Comparison of ENCODE assay signal across 18 cellular contexts in genomic region chr7:2997014-2997413, GRCh38. TPM values are rescaled to one million over a fixed set of nuclear protein-coding genes. Genes with fewer than 3 reads are reported as not detected.
DNase-seq lines count a peak whose midpoint lies in the region; ATAC-seq and TF ChIP-seq lines count a peak whose summit lies in the region.
"Had no signal": no experiment of that assay in that cellular context is flagged by ENCODE, and none has a peak within 500 bp of the region (broad histone marks: within the 10 kb centered on the region; RNA-seq: fewer than 3 reads in every experiment).

No MANE protein-coding gene starts in this region.

- H3K27ac Mint-ChIP-seq in natural killer cell (peak overlapping the region; percentile 75 to 76), GM23338 (no peak overlapping the region)
- H3K27ac Mint-ChIP-seq in natural killer cell treated with Interleukin-12 subunit alpha and Interleukin-12 subunit beta and Interleukin-15 and Interleukin-18, amount 100 ng/mL, for 72 hours: peak overlapping the region in 1 of 2 donors; percentile 68
- H3K27ac Mint-ChIP-seq in naive thymus-derived CD8-positive, alpha-beta T cell: peak overlapping the region in 8 of 10 donors; percentile 35 to 83 (median 68)

- H3K27ac ChIP-seq in GM23338 (ENCODE audit: low read depth): no peak overlapping the region
- H3K27ac ChIP-seq: 22Rv1, BLaER1 had no signal

- DNase-seq in NCI-H2171 treated with DMSO at 0.1 percent for 48 hours (lab: John Stamatoyannopoulos, UW) (peak; percentile 19), NCI-H2171 (lab: John Stamatoyannopoulos, UW) (no peak), natural killer cell (no peak), GM23338 (ENCODE audit: low spot score) (no peak), dedifferentiated amniotic fluid mesenchymal stem cell (ENCODE audit: extremely low spot score) (no peak)
- DNase-seq in natural killer cell treated with Interleukin-12 subunit alpha and Interleukin-12 subunit beta and Interleukin-15 and Interleukin-18, amount 100 ng/mL, for 72 hours (ENCODE audit: low spot score): no peak
- DNase-seq in naive thymus-derived CD8-positive, alpha-beta T cell: no peak
- DNase-seq: DMS153, KBM-7, NCI-H1436, NCI-H2029, NCI-H510A, NCI-H774, RPMI8226, SIG-M5 had no signal

- H3K79me2 ChIP-seq in GM23338 (replicated peaks; ENCODE audit: insufficient read depth): peaks cover 3% of the 10 kb centered on the region; the same call in 1 of the 2 replicates

- no peak overlapping the region for H3K4me3 ChIP-seq in GM23338
- H3K4me3 ChIP-seq: BLaER1 had no signal

- H3K9me3 Mint-ChIP-seq in natural killer cell (no peaks in the 10 kb centered on the region), GM23338 (peaks cover 13% of the 10 kb centered on the region)
- no peaks in the 10 kb centered on the region for H3K9me3 Mint-ChIP-seq in natural killer cell treated with Interleukin-12 subunit alpha and Interleukin-12 subunit beta and Interleukin-15 and Interleukin-18, amount 100 ng/mL, for 72 hours
- H3K9me3 Mint-ChIP-seq in naive thymus-derived CD8-positive, alpha-beta T cell: peaks cover 0 to 16% (median 4%) of the 10 kb centered on the region in 9 donors

- no peaks in the 10 kb centered on the region for H4K20me1 ChIP-seq in GM23338 (replicated peaks; ENCODE audit: insufficient read depth)
- H4K20me1 ChIP-seq: BLaER1 had no signal

- no peaks in the 10 kb centered on the region for H3K27me3 ChIP-seq in GM23338 (ENCODE audit: insufficient read depth)
- H3K27me3 ChIP-seq: BLaER1 had no signal

- intact Hi-C loops in natural killer cell (cut with micrococcal nuclease): no loop called here

- H3K9me2 ChIP-seq in GM23338 (ENCODE audit: insufficient read depth): no peaks in the 10 kb centered on the region

- H3K4me1 Mint-ChIP-seq in natural killer cell (peaks cover 33 to 70% of the 10 kb centered on the region in 2 donors), GM23338 (no peaks in the 10 kb centered on the region; the same call in 2 of the 3 replicates)
- H3K4me1 Mint-ChIP-seq in natural killer cell treated with Interleukin-12 subunit alpha and Interleukin-12 subunit beta and Interleukin-15 and Interleukin-18, amount 100 ng/mL, for 72 hours (ENCODE audit: low read depth in 2 of 2): peaks cover 11 to 39% of the 10 kb centered on the region in 2 donors
- H3K4me1 Mint-ChIP-seq in naive thymus-derived CD8-positive, alpha-beta T cell: peaks cover 27 to 65% (median 30%) of the 10 kb centered on the region in 4 donors

- TF ChIP-seq CTCF in natural killer cell (IDR thresholded peaks at IDR 0.05) (no peak), GM23338 (conservative IDR thresholded peaks at IDR 0.05; ENCODE audit: low read depth in 2 of 2) (no peak)

- no peaks in the 10 kb centered on the region for H3K4me1 ChIP-seq in GM23338 (ENCODE audit: insufficient read depth)
- H3K4me1 ChIP-seq: BLaER1 had no signal

- H3K36me3 Mint-ChIP-seq in natural killer cell: no peaks in the 10 kb centered on the region
- H3K36me3 Mint-ChIP-seq in natural killer cell treated with Interleukin-12 subunit alpha and Interleukin-12 subunit beta and Interleukin-15 and Interleukin-18, amount 100 ng/mL, for 72 hours: peaks cover 12% of the 10 kb centered on the region
- H3K36me3 Mint-ChIP-seq in naive thymus-derived CD8-positive, alpha-beta T cell: peaks cover 22 to 69% (median 53%) of the 10 kb centered on the region in 3 donors
- H3K36me3 Mint-ChIP-seq in GM23338 (ENCODE audit: low read depth): peaks cover 21% of the 10 kb centered on the region

- H3F3A ChIP-seq in GM23338 (replicated peaks; ENCODE audit: low read depth): no peaks in the 10 kb centered on the region

- no peak overlapping the region for H2AFZ ChIP-seq in GM23338

- H3K4me3 Mint-ChIP-seq in natural killer cell: no peak overlapping the region
- no peak overlapping the region for H3K4me3 Mint-ChIP-seq in natural killer cell treated with Interleukin-12 subunit alpha and Interleukin-12 subunit beta and Interleukin-15 and Interleukin-18, amount 100 ng/mL, for 72 hours
- no peak overlapping the region for H3K4me3 Mint-ChIP-seq in naive thymus-derived CD8-positive, alpha-beta T cell
- no peak overlapping the region for H3K4me3 Mint-ChIP-seq in GM23338

- H3K36me3 ChIP-seq in GM23338 (ENCODE audit: insufficient read depth): 0 out of 2 replicates have a peak, but pooled peaks cover under 1% of the 10 kb centered on the region

- POLR2A ChIA-PET in naive thymus-derived CD8-positive, alpha-beta T cell (lab: Charles Lee): interaction anchor here (0.6 kb wide), 1 partner anchor 132 kb away, joined by 3 read pairs; no protein-coding TSS in a partner anchor

- H3K27me3 Mint-ChIP-seq in natural killer cell (ENCODE audit: low read depth in 2 of 2): no peaks in the 10 kb centered on the region
- no peaks in the 10 kb centered on the region for H3K27me3 Mint-ChIP-seq in natural killer cell treated with Interleukin-12 subunit alpha and Interleukin-12 subunit beta and Interleukin-15 and Interleukin-18, amount 100 ng/mL, for 72 hours
- no peaks in the 10 kb centered on the region for H3K27me3 Mint-ChIP-seq in naive thymus-derived CD8-positive, alpha-beta T cell
- H3K27me3 Mint-ChIP-seq in GM23338 (ENCODE audit: insufficient read depth, low read depth, poor library complexity): peaks cover 4% of the 10 kb centered on the region

- H3K4me2 ChIP-seq in GM23338: no peak overlapping the region
- H3K4me2 ChIP-seq: BLaER1 had no signal

- ATAC-seq in natural killer cell (no peak), GM23338 (no peak), HG03460 (IDR thresholded peaks at IDR 0.05; ENCODE audit: unreplicated experiment) (no peak)
- no peak for ATAC-seq in natural killer cell treated with Interleukin-12 subunit alpha and Interleukin-12 subunit beta and Interleukin-15 and Interleukin-18, amount 100 ng/mL, for 72 hours
- no peak for ATAC-seq in naive thymus-derived CD8-positive, alpha-beta T cell

TF ChIP-seq in GM23338, 12 proteins besides CTCF, POLR2A, EP300 and RAD21 (continues in another document):
- TF ChIP-seq POLR2AphosphoS5 (IDR thresholded peaks at IDR 0.05; ENCODE audit: low read depth): no peak
- no peak for TF ChIP-seq ZNF462 (CRISPR knock-in tag; IDR thresholded peaks at IDR 0.05)

RNA-seq across cellular contexts. Expression of gene CARD11, which starts 46.7 kb away (rescaled TPM):
- total RNA-seq in natural killer cell: 100 to 1,000 TPM; 196 to 233 (median 199) TPM
- 10 to 100 TPM; 79.3 to 80.8 TPM for total RNA-seq in natural killer cell treated with Interleukin-12 subunit alpha and Interleukin-12 subunit beta and Interleukin-15 and Interleukin-18, amount 100 ng/mL, for 72 hours
- total RNA-seq in naive thymus-derived CD8-positive, alpha-beta T cell: 100 to 1,000 TPM; 104 to 109 TPM
- 10 to 100 TPM; 10.8 to 40.2 (median 18.9) TPM for polyA plus RNA-seq in naive thymus-derived CD8-positive, alpha-beta T cell
- 29.0 and 32.9 TPM in 2 replicates for total RNA-seq in GM23338 (2014; rRNA removed; shearing (Covaris generic))
- polyA plus RNA-seq in GM23338 (2016; fragmentation: Nextera tagmentation; extraction: Ambion mirVana): 17.7 and 19.0 TPM in 2 replicates
